7 cellular contexts compared by ENCODE assay signal in genomic region chr17:8162232-8162996, GRCh38. TPM values are rescaled to one million over a fixed set of nuclear protein-coding genes. Genes with fewer than 3 reads are reported as not detected.
DNase-seq lines count a peak whose midpoint lies in the region; ATAC-seq, FAIRE-seq and TF ChIP-seq lines count a peak whose summit lies in the region.

Gene VAMP2 (minus strand): TSS chr17:8162948. CDS start chr17:8162879, 69 bp downstream.

- H4K8ac ChIP-seq in IMR-90 (ENCODE audit: low read depth in 2 of 2, low read length in 2 of 2), result peak within 1 kb of the TSS; percentile 93 to 98

- H3K4ac ChIP-seq in IMR-90 (ENCODE audit: low read depth, low read length), result peak within 1 kb of the TSS; percentile 86

- H3K56ac ChIP-seq in IMR-90 (ENCODE audit: extremely low read depth, insufficient read depth, low read length), result peak within 1 kb of the TSS; percentile 10

- 1% methylated on average over 37 of the region's 75 CpGs; no CpG with 5 or more reads in 1 of the 2 experiments for WGBS in IMR-90 (ENCODE audit: extremely low coverage in 2 of 2, insufficient read length in 1 of 2), 2 experiments
- 0% methylated on average over 36 of the region's 75 CpGs for whole genome bisulfite sequencing in K562 (ENCODE audit: insufficient coverage, low coverage, missing lambda C conversion rate)

- ATAC-seq in GM18502 (IDR thresholded peaks at IDR 0.05; ENCODE audit: poor library complexity, unreplicated experiment) (peak; percentile 41), IMR-90 (ENCODE audit: low read depth) (peak; percentile 71), K562 (peak; percentile 60)

- TF ChIP-seq POLR2A in IMR-90 (IDR thresholded peaks at IDR 0.05; ENCODE audit: low read depth, low read length) (peak; percentile 83), K562 (conservative IDR thresholded peaks at IDR 0.05) (no peak; the same call in 1 of the 2 replicates)

- H2BK20ac ChIP-seq in IMR-90 (ENCODE audit: low read depth, low read length), result peak within 1 kb of the TSS; percentile 3; the same call in 1 of the 2 replicates

- H2BK120ac ChIP-seq in IMR-90 (ENCODE audit: low read depth, low read length), result peak within 1 kb of the TSS; percentile 50

- CTCF ChIA-PET in IMR-90 (lab: Yijun Ruan, JAX), result no interaction called here
- CTCF ChIA-PET in K562 (lab: Yijun Ruan, JAX; ENCODE audit: low intra/inter-chr PET ratio), result interaction anchor here (1.1 kb wide), 1 partner anchor 24 kb away, joined by 3 read pairs; no protein-coding TSS in a partner anchor

- DNase-seq in IMR-90 (peak; percentile 50), T-helper 9 cell (peak; percentile 82), K562 (ENCODE audit: extremely low read depth in 1 of 4, low spot score in 3 of 4) (peak in 3 of 4 experiments; percentile 54 to 69 (median 59)), OCI-M2 (lab: John Stamatoyannopoulos, UW; ENCODE audit: unreplicated experiment) (no peak)

- peak within 1 kb of the TSS; percentile 87 for H2BK5ac ChIP-seq in IMR-90 (ENCODE audit: low read depth, low read length, poor library complexity, severe bottlenecking)

- H2AFZ ChIP-seq in IMR-90 (replicated peaks; ENCODE audit: low read length, poor library complexity) (peak within 1 kb of the TSS; percentile 97), K562 (ENCODE audit: low read depth, low read length) (peak within 1 kb of the TSS; percentile 81)

- peaks cover 26% of the 10 kb centered on the region for H3K4me1 ChIP-seq in IMR-90 (ENCODE audit: control insufficient read depth, insufficient read depth, low read length)
- H3K4me1 ChIP-seq in K562 (replicated peaks in 1 of 2; ENCODE audit: control insufficient read depth in 2 of 2, insufficient read depth in 2 of 2, low read length in 2 of 2), result peaks cover 34 to 50% of the 10 kb centered on the region in 2 experiments
- H3K4me1 ChIP-seq in iPS-18a (ENCODE audit: control insufficient read depth, low read depth, low read length), result peaks cover 17% of the 10 kb centered on the region
- peaks cover 45 to 57% (median 49%) of the 10 kb centered on the region in 3 donors for H3K4me1 ChIP-seq in skeletal muscle tissue (ENCODE audit: control insufficient read depth in 3 of 3, insufficient read depth in 3 of 3, low read length in 3 of 3)

- H3K9me3 ChIP-seq in IMR-90 (ENCODE audit: control insufficient read depth, insufficient read depth, low read length) (no peaks in the 10 kb centered on the region), K562 (replicated peaks; ENCODE audit: control insufficient read depth, insufficient read depth, low read depth, low read length) (no peaks in the 10 kb centered on the region), iPS-18a (ENCODE audit: control insufficient read depth, low read depth, low read length) (no peaks in the 10 kb centered on the region), skeletal muscle tissue (ENCODE audit: control insufficient read depth in 3 of 3, low read length in 3 of 3) (no peaks in the 10 kb centered on the region)

- H3K4me3 ChIP-seq in IMR-90 (ENCODE audit: insufficient read depth, low read depth, low read length) (peak within 1 kb of the TSS; percentile 99), K562 (peak within 1 kb of the TSS; percentile 97), iPS-18a (ENCODE audit: low read length) (peak within 1 kb of the TSS; percentile 83), skeletal muscle tissue (ENCODE audit: low read length in 3 of 3) (peak within 1 kb of the TSS; percentile 85 to 96 (median 89))

- H4K5ac ChIP-seq in IMR-90 (ENCODE audit: low read depth, low read length), result peak within 1 kb of the TSS; percentile 99

- peak within 1 kb of the TSS; percentile 98 for H2AK5ac ChIP-seq in IMR-90 (ENCODE audit: low read depth, low read length)

- BruUV-seq in IMR-90 (replicated peaks; lab: Mats Ljungman, UMichigan) (no TSS peak), K562 (replicated peaks; lab: Mats Ljungman, UMichigan) (no TSS peak)

- TF ChIP-seq RAD21 in IMR-90 (IDR thresholded peaks at IDR 0.05; ENCODE audit: low read length), result no peak
- TF ChIP-seq RAD21 in K562 (CRISPR knock-in tag; conservative IDR thresholded peaks at IDR 0.05 in 1 of 2, IDR thresholded peaks at IDR 0.05 in 1 of 2), result no peak

- intact Hi-C loops in IMR-90 (cut with micrococcal nuclease), result no loop called here
- intact Hi-C loops in K562 (cut with micrococcal nuclease), result no loop called here

- H3K9me1 ChIP-seq in IMR-90 (ENCODE audit: insufficient read depth, low read length), result peaks cover 7% of the 10 kb centered on the region
- H3K9me1 ChIP-seq in K562 (ENCODE audit: control insufficient read depth, insufficient read depth, low read length), result peaks cover 5% of the 10 kb centered on the region

- H3K4me2 ChIP-seq in IMR-90 (ENCODE audit: low read depth, low read length), result peak within 1 kb of the TSS; percentile 96
- peak within 1 kb of the TSS; percentile 94 for H3K4me2 ChIP-seq in K562 (ENCODE audit: insufficient read depth, low read length)

- peak within 1 kb of the TSS; percentile 89 for H3K18ac ChIP-seq in IMR-90 (ENCODE audit: low read depth, low read length)

- dilution Hi-C loops in IMR-90 (cut with HindIII; ENCODE audit: low sequenced_read_pairs, unreplicated experiment), result no loop called here

- peaks cover 31% of the 10 kb centered on the region for H3K79me2 ChIP-seq in K562 (ENCODE audit: control insufficient read depth, insufficient read depth, low read length)

- in situ Hi-C loops in IMR-90 (cut with MboI; ENCODE audit: low sequenced_read_pairs), result loop anchor here (25.0 kb wide), 1 partner anchor 925 kb away; the partner anchor contains the start of genes DVL2, GABARAP and PHF23
- in situ Hi-C loops in K562 (cut with MboI), result no loop called here

- peaks cover 15% of the 10 kb centered on the region for H3K36me3 ChIP-seq in IMR-90 (ENCODE audit: control insufficient read depth, insufficient read depth, low read length)
- H3K36me3 ChIP-seq in K562 (ENCODE audit: control insufficient read depth, insufficient read depth, low read length), result peaks cover 29% of the 10 kb centered on the region; the same call in 2 of the 3 replicates
- H3K36me3 ChIP-seq in iPS-18a (ENCODE audit: control insufficient read depth, low read depth, low read length), result peaks cover 16% of the 10 kb centered on the region
- H3K36me3 ChIP-seq in skeletal muscle tissue (ENCODE audit: control insufficient read depth in 3 of 3, insufficient read depth in 3 of 3, low read length in 3 of 3), result peaks cover 20 to 23% (median 23%) of the 10 kb centered on the region in 3 donors

- FAIRE-seq in K562 (lab: Jason Lieb, UNC), result no peak

- H3K79me1 ChIP-seq in IMR-90 (ENCODE audit: low read depth in 1 of 2, low read length in 2 of 2), result peaks cover 21 to 39% of the 10 kb centered on the region in 2 experiments

- H3K9ac ChIP-seq in IMR-90 (ENCODE audit: low read depth, low read length) (peak within 1 kb of the TSS; percentile 93), K562 (ENCODE audit: insufficient read depth in 1 of 2, low read depth in 2 of 2, low read length in 2 of 2) (peak within 1 kb of the TSS; percentile 96 to 98), iPS-18a (ENCODE audit: low read length) (peak within 1 kb of the TSS; percentile 88), skeletal muscle tissue (ENCODE audit: low read depth in 1 of 3, low read length in 3 of 3) (peak within 1 kb of the TSS; percentile 92 to 99 (median 97))

- H3K27me3 ChIP-seq in IMR-90 (ENCODE audit: control insufficient read depth, insufficient read depth, low read length) (no peaks in the 10 kb centered on the region), K562 (ENCODE audit: control insufficient read depth in 2 of 2, insufficient read depth in 2 of 2, low read length in 2 of 2) (no peaks in the 10 kb centered on the region), iPS-18a (ENCODE audit: control insufficient read depth, insufficient read depth, low read length) (no peaks in the 10 kb centered on the region), skeletal muscle tissue (ENCODE audit: control insufficient read depth in 3 of 3, insufficient read depth in 3 of 3, low read length in 3 of 3) (no peaks in the 10 kb centered on the region)

- H3K23ac ChIP-seq in IMR-90 (ENCODE audit: low read depth, low read length), result peak within 1 kb of the TSS; percentile 94

- H2AK9ac ChIP-seq in IMR-90 (replicated peaks; ENCODE audit: low read depth, low read length, poor library complexity), result peak within 1 kb of the TSS; percentile 99

- H4K91ac ChIP-seq in IMR-90 (ENCODE audit: insufficient read depth, low read depth, low read length), result peak within 1 kb of the TSS; percentile 91

- TF ChIP-seq CTCF in IMR-90 (conservative IDR thresholded peaks at IDR 0.05; ENCODE audit: low read depth, low read length), result no peak
- TF ChIP-seq CTCF in K562 (IDR thresholded peaks at IDR 0.05 in 2 of 3, conservative IDR thresholded peaks at IDR 0.05 in 1 of 3; ENCODE audit: insufficient read depth in 2 of 3, low read depth in 1 of 3, low read length in 3 of 3), result no peak

- POLR2A ChIA-PET in IMR-90 (lab: Charles Lee; ENCODE audit: unreplicated experiment), result no interaction called here
- POLR2A ChIA-PET in K562 (lab: Yijun Ruan, JAX), result interaction anchor here (1.0 kb wide), 1 partner anchor 8 kb away, joined by 3 read pairs; no protein-coding TSS in a partner anchor

- peak within 1 kb of the TSS; percentile 15; the same call in 1 of the 3 replicates for H2BK15ac ChIP-seq in IMR-90 (ENCODE audit: low read depth, low read length)

- H4K20me1 ChIP-seq in IMR-90 (ENCODE audit: insufficient read depth, low read length), result peaks cover 14% of the 10 kb centered on the region
- 0 out of 2 replicates have a peak, but pooled peaks cover 12% of the 10 kb centered on the region for H4K20me1 ChIP-seq in K562 (replicated peaks; ENCODE audit: control insufficient read depth, insufficient read depth, low read length)

- peak within 1 kb of the TSS; percentile 87 for H3K14ac ChIP-seq in IMR-90 (replicated peaks; ENCODE audit: low read depth, low read length)

- H3K27ac ChIP-seq in IMR-90 (ENCODE audit: insufficient read depth, low read length), result peak within 1 kb of the TSS; percentile 93
- peak within 1 kb of the TSS; percentile 97 for H3K27ac ChIP-seq in K562 (ENCODE audit: extremely low read depth, low read depth, low read length)
- peak within 1 kb of the TSS; percentile 76 for H3K27ac ChIP-seq in iPS-18a (ENCODE audit: low read length)
- peak within 1 kb of the TSS; percentile 99 for H3K27ac ChIP-seq in skeletal muscle tissue (ENCODE audit: low read depth, low read length)

- no peak for TF ChIP-seq EP300 in K562 (IDR thresholded peaks at IDR 0.05; ENCODE audit: low read length)

RNA-seq across cellular contexts. Expression of gene VAMP2, which starts in this region (rescaled TPM):
- 2.2 and 2.3 TPM in 2 replicates for total RNA-seq in IMR-90 (2012; rRNA removed)
- 27.3 and 33.3 TPM in 2 replicates for polyA plus RNA-seq in IMR-90 (2012; rRNA removed)
- polyA plus RNA-seq in IMR-90 (2012; cell fraction: cytosol; rRNA removed), result 14.0 and 29.1 TPM in 2 replicates
- 68.1 and 141 TPM in 2 replicates for polyA plus RNA-seq in IMR-90 (2012; cell fraction: nucleus; rRNA removed; ENCODE audit: low replicate concordance)
- 54.5 and 58.1 TPM in 2 replicates for total RNA-seq in K562 (2011; cell fraction: chromatin; rRNA removed; ENCODE audit: low replicate concordance)
- 32.9 and 33.8 TPM in 2 replicates for total RNA-seq in K562 (2011; cell fraction: nucleolus; rRNA removed)
- total RNA-seq in K562 (2011; cell fraction: nucleoplasm; rRNA removed), result 75.0 and 137 TPM in 2 replicates
- 5.9 and 6.0 TPM in 2 replicates for total RNA-seq in K562 (2014; rRNA removed)
- 4.8 and 5.5 TPM in 2 replicates for total RNA-seq in K562 (2014; rRNA removed; fragmentation: Illumina TruSeq; extraction: Trizol)
- 4.4 and 4.9 TPM in 2 replicates for total RNA-seq in K562 (2015; rRNA removed; fragmentation: Illumina TruSeq; extraction: Trizol)
- total RNA-seq in K562 (2021), result 17.5 and 23.4 TPM in 2 replicates
- 13.4 and 22.8 TPM in 2 replicates for polyA plus RNA-seq in K562 (2011; rRNA removed)
- 13.3 and 24.8 TPM in 2 replicates for polyA plus RNA-seq in K562 (2011; cell fraction: cytosol; rRNA removed)
- polyA plus RNA-seq in K562 (2011; cell fraction: nucleus; rRNA removed), result 83.4 and 84.6 TPM in 2 replicates
- polyA plus RNA-seq in K562 (2012), result 24.0 and 57.3 TPM in 2 replicates
- 28.1 and 31.8 TPM in 2 replicates for polyA plus RNA-seq in K562 (2014; fragmentation: Illumina TruSeq; extraction: Trizol)
- 1 to 10 TPM; 2.3 to 3.2 TPM for polyA plus RNA-seq in K562 (2014; fragmentation: Nextera tagmentation; extraction: Ambion mirVana)
- 22.9 and 23.3 TPM in 2 replicates for polyA plus RNA-seq in K562 (2014; rRNA removed)
- polyA minus RNA-seq in K562 (2011; rRNA and poly(A)+ RNA removed), result 4.4 and 4.6 TPM in 2 replicates
- 4.1 and 5.7 TPM in 2 replicates for polyA minus RNA-seq in K562 (2011; cell fraction: cytosol; rRNA and poly(A)+ RNA removed)
- polyA minus RNA-seq in K562 (2011; cell fraction: nucleus; rRNA and poly(A)+ RNA removed), result 10.6 and 12.4 TPM in 2 replicates
- 8.4 TPM for total RNA-seq in skeletal muscle tissue
